ENCODE assay signal across 1 cellular context in the genomic region with DNA sequence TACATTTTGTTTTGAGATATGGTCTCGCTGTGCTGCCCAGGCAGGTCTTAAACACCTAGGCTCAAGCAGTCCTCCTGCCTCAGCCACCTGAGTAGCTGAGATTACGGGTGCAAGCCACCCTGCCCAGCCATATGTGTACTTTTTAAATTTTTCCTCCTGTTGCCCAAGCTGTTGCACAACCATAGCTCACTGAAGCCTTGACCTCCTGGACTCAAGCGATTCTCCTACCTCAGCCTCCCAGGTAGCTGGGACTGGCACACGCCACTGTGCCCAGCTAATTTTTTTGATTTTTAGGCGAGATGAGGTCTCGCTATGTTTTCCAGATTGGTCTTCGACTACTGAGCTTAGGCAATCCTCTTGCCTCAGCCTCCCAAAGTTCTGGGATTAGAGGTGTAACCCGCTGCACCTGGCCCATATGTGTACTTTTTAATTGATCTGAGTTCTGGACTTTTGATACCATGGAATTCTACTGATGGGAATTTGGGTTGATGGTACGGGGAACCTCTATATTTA.
TF ChIP-seq lines count a peak whose summit lies in the region.

No MANE protein-coding gene starts in this region.

TF ChIP-seq in HepG2, 621 proteins besides CTCF, POLR2A, EP300 and RAD21 (continued from another document and continues in another):
- TF ChIP-seq, protein P1, sequence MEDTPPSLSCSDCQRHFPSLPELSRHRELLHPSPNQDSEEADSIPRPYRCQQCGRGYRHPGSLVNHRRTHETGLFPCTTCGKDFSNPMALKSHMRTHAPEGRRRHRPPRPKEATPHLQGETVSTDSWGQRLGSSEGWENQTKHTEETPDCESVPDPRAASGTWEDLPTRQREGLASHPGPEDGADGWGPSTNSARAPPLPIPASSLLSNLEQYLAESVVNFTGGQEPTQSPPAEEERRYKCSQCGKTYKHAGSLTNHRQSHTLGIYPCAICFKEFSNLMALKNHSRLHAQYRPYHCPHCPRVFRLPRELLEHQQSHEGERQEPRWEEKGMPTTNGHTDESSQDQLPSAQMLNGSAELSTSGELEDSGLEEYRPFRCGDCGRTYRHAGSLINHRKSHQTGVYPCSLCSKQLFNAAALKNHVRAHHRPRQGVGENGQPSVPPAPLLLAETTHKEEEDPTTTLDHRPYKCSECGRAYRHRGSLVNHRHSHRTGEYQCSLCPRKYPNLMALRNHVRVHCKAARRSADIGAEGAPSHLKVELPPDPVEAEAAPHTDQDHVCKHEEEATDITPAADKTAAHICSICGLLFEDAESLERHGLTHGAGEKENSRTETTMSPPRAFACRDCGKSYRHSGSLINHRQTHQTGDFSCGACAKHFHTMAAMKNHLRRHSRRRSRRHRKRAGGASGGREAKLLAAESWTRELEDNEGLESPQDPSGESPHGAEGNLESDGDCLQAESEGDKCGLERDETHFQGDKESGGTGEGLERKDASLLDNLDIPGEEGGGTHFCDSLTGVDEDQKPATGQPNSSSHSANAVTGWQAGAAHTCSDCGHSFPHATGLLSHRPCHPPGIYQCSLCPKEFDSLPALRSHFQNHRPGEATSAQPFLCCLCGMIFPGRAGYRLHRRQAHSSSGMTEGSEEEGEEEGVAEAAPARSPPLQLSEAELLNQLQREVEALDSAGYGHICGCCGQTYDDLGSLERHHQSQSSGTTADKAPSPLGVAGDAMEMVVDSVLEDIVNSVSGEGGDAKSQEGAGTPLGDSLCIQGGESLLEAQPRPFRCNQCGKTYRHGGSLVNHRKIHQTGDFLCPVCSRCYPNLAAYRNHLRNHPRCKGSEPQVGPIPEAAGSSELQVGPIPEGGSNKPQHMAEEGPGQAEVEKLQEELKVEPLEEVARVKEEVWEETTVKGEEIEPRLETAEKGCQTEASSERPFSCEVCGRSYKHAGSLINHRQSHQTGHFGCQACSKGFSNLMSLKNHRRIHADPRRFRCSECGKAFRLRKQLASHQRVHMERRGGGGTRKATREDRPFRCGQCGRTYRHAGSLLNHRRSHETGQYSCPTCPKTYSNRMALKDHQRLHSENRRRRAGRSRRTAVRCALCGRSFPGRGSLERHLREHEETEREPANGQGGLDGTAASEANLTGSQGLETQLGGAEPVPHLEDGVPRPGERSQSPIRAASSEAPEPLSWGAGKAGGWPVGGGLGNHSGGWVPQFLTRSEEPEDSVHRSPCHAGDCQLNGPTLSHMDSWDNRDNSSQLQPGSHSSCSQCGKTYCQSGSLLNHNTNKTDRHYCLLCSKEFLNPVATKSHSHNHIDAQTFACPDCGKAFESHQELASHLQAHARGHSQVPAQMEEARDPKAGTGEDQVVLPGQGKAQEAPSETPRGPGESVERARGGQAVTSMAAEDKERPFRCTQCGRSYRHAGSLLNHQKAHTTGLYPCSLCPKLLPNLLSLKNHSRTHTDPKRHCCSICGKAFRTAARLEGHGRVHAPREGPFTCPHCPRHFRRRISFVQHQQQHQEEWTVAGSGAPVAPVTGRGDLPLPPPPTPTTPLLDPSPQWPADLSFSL (CRISPR knock-in tag; IDR thresholded peaks at IDR 0.05), result no peak
- TF ChIP-seq TBX3 (IDR thresholded peaks at IDR 0.05; ENCODE audit: borderline replicate concordance), result no peak; the same call in 1 of the 2 replicates
- TF ChIP-seq, protein P2, sequence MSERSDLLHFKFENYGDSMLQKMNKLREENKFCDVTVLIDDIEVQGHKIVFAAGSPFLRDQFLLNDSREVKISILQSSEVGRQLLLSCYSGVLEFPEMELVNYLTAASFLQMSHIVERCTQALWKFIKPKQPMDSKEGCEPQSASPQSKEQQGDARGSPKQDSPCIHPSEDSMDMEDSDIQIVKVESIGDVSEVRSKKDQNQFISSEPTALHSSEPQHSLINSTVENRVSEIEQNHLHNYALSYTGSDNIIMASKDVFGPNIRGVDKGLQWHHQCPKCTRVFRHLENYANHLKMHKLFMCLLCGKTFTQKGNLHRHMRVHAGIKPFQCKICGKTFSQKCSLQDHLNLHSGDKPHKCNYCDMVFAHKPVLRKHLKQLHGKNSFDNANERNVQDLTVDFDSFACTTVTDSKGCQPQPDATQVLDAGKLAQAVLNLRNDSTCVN (CRISPR knock-in tag; IDR thresholded peaks at IDR 0.05; ENCODE audit: borderline replicate concordance), result peak; percentile 59; the same call in 1 of the 2 replicates
- TF ChIP-seq POGZ (CRISPR knock-in tag; IDR thresholded peaks at IDR 0.05), result peak; percentile 99
- TF ChIP-seq, protein P3, sequence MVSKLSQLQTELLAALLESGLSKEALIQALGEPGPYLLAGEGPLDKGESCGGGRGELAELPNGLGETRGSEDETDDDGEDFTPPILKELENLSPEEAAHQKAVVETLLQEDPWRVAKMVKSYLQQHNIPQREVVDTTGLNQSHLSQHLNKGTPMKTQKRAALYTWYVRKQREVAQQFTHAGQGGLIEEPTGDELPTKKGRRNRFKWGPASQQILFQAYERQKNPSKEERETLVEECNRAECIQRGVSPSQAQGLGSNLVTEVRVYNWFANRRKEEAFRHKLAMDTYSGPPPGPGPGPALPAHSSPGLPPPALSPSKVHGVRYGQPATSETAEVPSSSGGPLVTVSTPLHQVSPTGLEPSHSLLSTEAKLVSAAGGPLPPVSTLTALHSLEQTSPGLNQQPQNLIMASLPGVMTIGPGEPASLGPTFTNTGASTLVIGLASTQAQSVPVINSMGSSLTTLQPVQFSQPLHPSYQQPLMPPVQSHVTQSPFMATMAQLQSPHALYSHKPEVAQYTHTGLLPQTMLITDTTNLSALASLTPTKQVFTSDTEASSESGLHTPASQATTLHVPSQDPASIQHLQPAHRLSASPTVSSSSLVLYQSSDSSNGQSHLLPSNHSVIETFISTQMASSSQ (IDR thresholded peaks at IDR 0.05; ENCODE audit: low read depth), result peak; percentile 57
- TF ChIP-seq, protein P3 (CRISPR knock-in tag; IDR thresholded peaks at IDR 0.05; ENCODE audit: borderline replicate concordance), result peak; percentile 81; the same call in 1 of the 2 replicates
- TF ChIP-seq, protein P4, sequence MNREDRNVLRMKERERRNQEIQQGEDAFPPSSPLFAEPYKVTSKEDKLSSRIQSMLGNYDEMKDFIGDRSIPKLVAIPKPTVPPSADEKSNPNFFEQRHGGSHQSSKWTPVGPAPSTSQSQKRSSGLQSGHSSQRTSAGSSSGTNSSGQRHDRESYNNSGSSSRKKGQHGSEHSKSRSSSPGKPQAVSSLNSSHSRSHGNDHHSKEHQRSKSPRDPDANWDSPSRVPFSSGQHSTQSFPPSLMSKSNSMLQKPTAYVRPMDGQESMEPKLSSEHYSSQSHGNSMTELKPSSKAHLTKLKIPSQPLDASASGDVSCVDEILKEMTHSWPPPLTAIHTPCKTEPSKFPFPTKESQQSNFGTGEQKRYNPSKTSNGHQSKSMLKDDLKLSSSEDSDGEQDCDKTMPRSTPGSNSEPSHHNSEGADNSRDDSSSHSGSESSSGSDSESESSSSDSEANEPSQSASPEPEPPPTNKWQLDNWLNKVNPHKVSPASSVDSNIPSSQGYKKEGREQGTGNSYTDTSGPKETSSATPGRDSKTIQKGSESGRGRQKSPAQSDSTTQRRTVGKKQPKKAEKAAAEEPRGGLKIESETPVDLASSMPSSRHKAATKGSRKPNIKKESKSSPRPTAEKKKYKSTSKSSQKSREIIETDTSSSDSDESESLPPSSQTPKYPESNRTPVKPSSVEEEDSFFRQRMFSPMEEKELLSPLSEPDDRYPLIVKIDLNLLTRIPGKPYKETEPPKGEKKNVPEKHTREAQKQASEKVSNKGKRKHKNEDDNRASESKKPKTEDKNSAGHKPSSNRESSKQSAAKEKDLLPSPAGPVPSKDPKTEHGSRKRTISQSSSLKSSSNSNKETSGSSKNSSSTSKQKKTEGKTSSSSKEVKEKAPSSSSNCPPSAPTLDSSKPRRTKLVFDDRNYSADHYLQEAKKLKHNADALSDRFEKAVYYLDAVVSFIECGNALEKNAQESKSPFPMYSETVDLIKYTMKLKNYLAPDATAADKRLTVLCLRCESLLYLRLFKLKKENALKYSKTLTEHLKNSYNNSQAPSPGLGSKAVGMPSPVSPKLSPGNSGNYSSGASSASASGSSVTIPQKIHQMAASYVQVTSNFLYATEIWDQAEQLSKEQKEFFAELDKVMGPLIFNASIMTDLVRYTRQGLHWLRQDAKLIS (CRISPR knock-in tag; IDR thresholded peaks at IDR 0.05), result no peak
- no peak for TF ChIP-seq CENPT (CRISPR knock-in tag; IDR thresholded peaks at IDR 0.05; ENCODE audit: low read depth)
- peak; percentile 79; the same call in 1 of the 2 replicates for TF ChIP-seq ZSCAN12 (CRISPR knock-in tag; IDR thresholded peaks at IDR 0.05)
- TF ChIP-seq, protein P5, sequence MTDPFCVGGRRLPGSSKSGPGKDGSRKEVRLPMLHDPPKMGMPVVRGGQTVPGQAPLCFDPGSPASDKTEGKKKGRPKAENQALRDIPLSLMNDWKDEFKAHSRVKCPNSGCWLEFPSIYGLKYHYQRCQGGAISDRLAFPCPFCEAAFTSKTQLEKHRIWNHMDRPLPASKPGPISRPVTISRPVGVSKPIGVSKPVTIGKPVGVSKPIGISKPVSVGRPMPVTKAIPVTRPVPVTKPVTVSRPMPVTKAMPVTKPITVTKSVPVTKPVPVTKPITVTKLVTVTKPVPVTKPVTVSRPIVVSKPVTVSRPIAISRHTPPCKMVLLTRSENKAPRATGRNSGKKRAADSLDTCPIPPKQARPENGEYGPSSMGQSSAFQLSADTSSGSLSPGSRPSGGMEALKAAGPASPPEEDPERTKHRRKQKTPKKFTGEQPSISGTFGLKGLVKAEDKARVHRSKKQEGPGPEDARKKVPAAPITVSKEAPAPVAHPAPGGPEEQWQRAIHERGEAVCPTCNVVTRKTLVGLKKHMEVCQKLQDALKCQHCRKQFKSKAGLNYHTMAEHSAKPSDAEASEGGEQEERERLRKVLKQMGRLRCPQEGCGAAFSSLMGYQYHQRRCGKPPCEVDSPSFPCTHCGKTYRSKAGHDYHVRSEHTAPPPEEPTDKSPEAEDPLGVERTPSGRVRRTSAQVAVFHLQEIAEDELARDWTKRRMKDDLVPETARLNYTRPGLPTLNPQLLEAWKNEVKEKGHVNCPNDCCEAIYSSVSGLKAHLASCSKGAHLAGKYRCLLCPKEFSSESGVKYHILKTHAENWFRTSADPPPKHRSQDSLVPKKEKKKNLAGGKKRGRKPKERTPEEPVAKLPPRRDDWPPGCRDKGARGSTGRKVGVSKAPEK (CRISPR knock-in tag; IDR thresholded peaks at IDR 0.05; ENCODE audit: borderline replicate concordance), result peak; percentile 99; the same call in 1 of the 2 replicates
- no peak for TF ChIP-seq RBM39 (IDR thresholded peaks at IDR 0.05; ENCODE audit: low read depth, low read length, poor library complexity, severe bottlenecking)
- no peak; the same call in 1 of the 2 replicates for TF ChIP-seq ZNF749 (CRISPR knock-in tag; IDR thresholded peaks at IDR 0.05; ENCODE audit: borderline replicate concordance)
- peak; percentile 94; the same call in 1 of the 2 replicates for TF ChIP-seq MZF1 (CRISPR knock-in tag; IDR thresholded peaks at IDR 0.05; ENCODE audit: borderline replicate concordance)
- TF ChIP-seq DR1 (CRISPR knock-in tag; IDR thresholded peaks at IDR 0.05), result no peak
- no peak for TF ChIP-seq ZNF354B (CRISPR knock-in tag; IDR thresholded peaks at IDR 0.05)
- TF ChIP-seq ZFP36L2 (CRISPR knock-in tag; IDR thresholded peaks at IDR 0.05), result peak; percentile 50; the same call in 1 of the 2 replicates
- no peak for TF ChIP-seq PHF20 (CRISPR knock-in tag; IDR thresholded peaks at IDR 0.05)
- TF ChIP-seq, protein P6, sequence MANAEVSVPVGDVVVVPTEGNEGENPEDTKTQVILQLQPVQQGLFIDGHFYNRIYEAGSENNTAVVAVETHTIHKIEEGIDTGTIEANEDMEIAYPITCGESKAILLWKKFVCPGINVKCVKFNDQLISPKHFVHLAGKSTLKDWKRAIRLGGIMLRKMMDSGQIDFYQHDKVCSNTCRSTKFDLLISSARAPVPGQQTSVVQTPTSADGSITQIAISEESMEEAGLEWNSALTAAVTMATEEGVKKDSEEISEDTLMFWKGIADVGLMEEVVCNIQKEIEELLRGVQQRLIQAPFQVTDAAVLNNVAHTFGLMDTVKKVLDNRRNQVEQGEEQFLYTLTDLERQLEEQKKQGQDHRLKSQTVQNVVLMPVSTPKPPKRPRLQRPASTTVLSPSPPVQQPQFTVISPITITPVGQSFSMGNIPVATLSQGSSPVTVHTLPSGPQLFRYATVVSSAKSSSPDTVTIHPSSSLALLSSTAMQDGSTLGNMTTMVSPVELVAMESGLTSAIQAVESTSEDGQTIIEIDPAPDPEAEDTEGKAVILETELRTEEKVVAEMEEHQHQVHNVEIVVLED (CRISPR knock-in tag; IDR thresholded peaks at IDR 0.05; ENCODE audit: borderline replicate concordance), result peak; percentile 47; the same call in 1 of the 2 replicates
- peak; percentile 95 for TF ChIP-seq MEIS2 (CRISPR knock-in tag; IDR thresholded peaks at IDR 0.05)
- TF ChIP-seq, protein P7, sequence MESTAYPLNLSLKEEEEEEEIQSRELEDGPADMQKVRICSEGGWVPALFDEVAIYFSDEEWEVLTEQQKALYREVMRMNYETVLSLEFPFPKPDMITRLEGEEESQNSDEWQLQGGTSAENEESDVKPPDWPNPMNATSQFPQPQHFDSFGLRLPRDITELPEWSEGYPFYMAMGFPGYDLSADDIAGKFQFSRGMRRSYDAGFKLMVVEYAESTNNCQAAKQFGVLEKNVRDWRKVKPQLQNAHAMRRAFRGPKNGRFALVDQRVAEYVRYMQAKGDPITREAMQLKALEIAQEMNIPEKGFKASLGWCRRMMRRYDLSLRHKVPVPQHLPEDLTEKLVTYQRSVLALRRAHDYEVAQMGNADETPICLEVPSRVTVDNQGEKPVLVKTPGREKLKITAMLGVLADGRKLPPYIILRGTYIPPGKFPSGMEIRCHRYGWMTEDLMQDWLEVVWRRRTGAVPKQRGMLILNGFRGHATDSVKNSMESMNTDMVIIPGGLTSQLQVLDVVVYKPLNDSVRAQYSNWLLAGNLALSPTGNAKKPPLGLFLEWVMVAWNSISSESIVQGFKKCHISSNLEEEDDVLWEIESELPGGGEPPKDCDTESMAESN (CRISPR knock-in tag; conservative IDR thresholded peaks at IDR 0.05), result peak; percentile 94
- no peak for TF ChIP-seq RFXANK (CRISPR knock-in tag; IDR thresholded peaks at IDR 0.05)
- no peak for TF ChIP-seq ZNF879 (CRISPR knock-in tag; IDR thresholded peaks at IDR 0.05)
